8 cellular contexts compared by ENCODE assay signal in the genomic region with DNA sequence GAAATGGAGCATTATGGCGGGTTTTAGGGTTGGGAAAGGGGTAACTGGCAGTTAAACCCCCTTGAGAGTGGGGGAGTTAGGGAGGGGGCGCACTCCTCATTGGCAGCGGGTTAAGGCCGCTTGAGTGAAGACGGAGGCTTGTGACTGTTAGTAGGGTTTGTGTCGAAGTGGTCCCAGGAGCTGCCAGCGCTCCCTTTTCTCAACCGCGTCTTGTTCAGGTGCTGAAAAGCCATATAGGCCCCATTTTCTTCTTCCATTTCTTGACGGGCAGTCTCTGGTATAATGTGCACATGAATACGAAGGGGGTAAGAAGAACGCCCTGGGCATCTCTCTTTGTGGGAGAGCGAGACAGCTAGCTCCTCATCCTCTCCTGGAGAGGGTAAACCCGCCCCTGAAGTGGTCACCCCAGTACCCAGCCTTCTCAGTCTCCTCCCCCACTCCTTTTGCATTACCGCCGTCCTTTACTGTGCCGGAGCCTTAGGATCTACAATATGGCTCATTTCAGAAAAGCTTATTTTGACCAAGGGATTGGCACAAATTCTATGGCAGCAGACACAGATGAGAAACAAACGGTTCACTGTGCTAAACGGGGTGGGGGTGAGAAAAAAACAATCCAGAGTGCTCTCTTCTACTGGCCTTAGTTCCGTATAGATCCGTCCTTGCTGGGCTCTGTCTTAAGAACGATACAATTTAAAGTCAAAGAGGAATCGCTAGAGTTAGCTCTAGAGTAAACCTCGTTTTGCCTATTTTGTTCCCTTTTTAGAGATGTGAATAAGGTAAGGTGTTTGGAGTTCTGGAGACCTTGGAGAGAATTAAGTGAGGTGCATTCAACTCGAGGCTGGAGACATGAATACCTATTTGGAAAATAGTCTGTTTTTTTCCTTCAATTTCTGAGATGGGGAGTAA. TPM values are rescaled to one million over a fixed set of nuclear protein-coding genes. Genes with fewer than 3 reads are reported as not detected.
DNase-seq lines count a peak whose midpoint lies in the region; ATAC-seq, FAIRE-seq and TF ChIP-seq lines count a peak whose summit lies in the region.

No MANE protein-coding gene starts in this region.

- peaks cover 34% of the 10 kb centered on the region for H3F3A ChIP-seq in SU-DHL-6 (ENCODE audit: insufficient read depth)

- H3K4me2 ChIP-seq in SU-DHL-6 (ENCODE audit: low read depth, low read length, poor library complexity, severe bottlenecking) (peak overlapping the region; percentile 71), astrocyte (ENCODE audit: low read length) (peak overlapping the region; percentile 97)

- H3K27me3 ChIP-seq in SU-DHL-6 (ENCODE audit: low read length) (no peaks in the 10 kb centered on the region), astrocyte (ENCODE audit: insufficient read depth, low read length) (no peaks in the 10 kb centered on the region), iPS DF 6.9 (ENCODE audit: control insufficient read depth, insufficient read depth, low read length) (no peaks in the 10 kb centered on the region), gastrocnemius medialis (no peaks in the 10 kb centered on the region)

- peaks cover 8% of the 10 kb centered on the region for H3K36me3 Mint-ChIP-seq in astrocyte (ENCODE audit: low read depth, unreplicated experiment)

- peak; percentile 12 to 25 for ATAC-seq in gastrocnemius medialis
- ATAC-seq in HG03565 (IDR thresholded peaks at IDR 0.05; ENCODE audit: unreplicated experiment): no peak
- ATAC-seq in HG03095 (IDR thresholded peaks at IDR 0.05; ENCODE audit: unreplicated experiment): no peak

- H3K4me1 Mint-ChIP-seq in astrocyte (ENCODE audit: low read depth, unreplicated experiment): peaks cover 7% of the 10 kb centered on the region

- peaks cover 60% of the 10 kb centered on the region for H3K79me2 ChIP-seq in SU-DHL-6 (ENCODE audit: insufficient read depth, low read length)
- H3K79me2 ChIP-seq in astrocyte (ENCODE audit: insufficient read depth, low read length): peaks cover 63% of the 10 kb centered on the region

- H3K4me3 ChIP-seq in SU-DHL-6 (ENCODE audit: insufficient read depth, low read length, poor library complexity, severe bottlenecking) (peak overlapping the region; percentile 91), astrocyte (ENCODE audit: insufficient read depth, low read depth, low read length) (peak overlapping the region; percentile 86), iPS DF 6.9 (ENCODE audit: low read length) (peak overlapping the region; percentile 82), gastrocnemius medialis (peak overlapping the region; percentile 81 to 98 (median 92))

- TF ChIP-seq POLR2A in gastrocnemius medialis (IDR thresholded peaks at IDR 0.05): peak; percentile 68

- in situ Hi-C loops in gastrocnemius medialis (cut with MboI; ENCODE audit: low sequenced_read_pairs in 4 of 4): loop anchor here in 2 of 4 donors (5.0 to 25.0 kb wide), 2 partner anchors 33 to 1097 kb away; partner anchors contain the start of gene SYPL1 (in 1 of the 2)

- H2AFZ ChIP-seq in SU-DHL-6 (ENCODE audit: low read depth, low read length, severe bottlenecking): peak overlapping the region; percentile 27
- no peak overlapping the region for H2AFZ ChIP-seq in astrocyte (ENCODE audit: low read depth, low read length)

- no peak for TF ChIP-seq RAD21 in Ishikawa (IDR thresholded peaks at IDR 0.05; ENCODE audit: low read depth)

- DNase-seq in DMS53 treated with DMSO at 0.1 percent for 48 hours (lab: John Stamatoyannopoulos, UW; ENCODE audit: unreplicated experiment) (peak; percentile 41), astrocyte (ENCODE audit: low read depth) (peak; percentile 18), iPS DF 6.9 (ENCODE audit: low read depth, low spot score) (no peak), gastrocnemius medialis (peak; percentile 55 to 65)

- H4K20me1 ChIP-seq in SU-DHL-6 (ENCODE audit: low read depth, low read length): peaks cover 30% of the 10 kb centered on the region
- H4K20me1 ChIP-seq in astrocyte (ENCODE audit: insufficient read depth, low read length): peaks cover 44% of the 10 kb centered on the region

- H3K9me2 ChIP-seq in SU-DHL-6 (replicated peaks; ENCODE audit: insufficient read depth, low read length): no peaks in the 10 kb centered on the region

- no peaks in the 10 kb centered on the region for H3K9me3 Mint-ChIP-seq in astrocyte (ENCODE audit: unreplicated experiment)

- H3K9me3 ChIP-seq in SU-DHL-6 (ENCODE audit: insufficient read depth, low read length) (no peaks in the 10 kb centered on the region), astrocyte (ENCODE audit: insufficient read depth, low read depth, low read length) (no peaks in the 10 kb centered on the region), iPS DF 6.9 (ENCODE audit: control insufficient read depth, insufficient read depth, low read length) (no peaks in the 10 kb centered on the region), gastrocnemius medialis (no peaks in the 10 kb centered on the region)

- peak overlapping the region; percentile 96 for H3K27ac ChIP-seq in SU-DHL-6 (ENCODE audit: low read depth, low read length)
- peak overlapping the region; percentile 100 for H3K27ac ChIP-seq in astrocyte (ENCODE audit: low read depth, low read length)
- no peak overlapping the region for H3K27ac ChIP-seq in iPS DF 6.9 (ENCODE audit: low read length)
- H3K27ac ChIP-seq in gastrocnemius medialis: peak overlapping the region in 1 of 4 donors; percentile 100

- no peak for FAIRE-seq in astrocyte (lab: Jason Lieb, UNC)

- H3K9ac ChIP-seq in SU-DHL-6 (ENCODE audit: low read length) (peak overlapping the region; percentile 97), astrocyte (ENCODE audit: low read length) (peak overlapping the region; percentile 100)

- TF ChIP-seq EP300 in Ishikawa (IDR thresholded peaks at IDR 0.05; ENCODE audit: borderline replicate concordance): no peak

- no CpG with 5 or more reads among the region's 25 CpGs for WGBS in iPS DF 6.9 (ENCODE audit: insufficient coverage, insufficient read length)

- H3K4me1 ChIP-seq in astrocyte (ENCODE audit: insufficient read depth, low read length): peaks cover 12% of the 10 kb centered on the region
- H3K4me1 ChIP-seq in iPS DF 6.9 (ENCODE audit: control insufficient read depth, insufficient read depth, low read length): no peaks in the 10 kb centered on the region
- H3K4me1 ChIP-seq in gastrocnemius medialis: peaks cover 52 to 53% of the 10 kb centered on the region in 2 donors

- intact Hi-C loops in gastrocnemius medialis (cut with DNase I; ENCODE audit: low total_unique reads): loop anchor here (1.0 to 5.0 kb wide), 2 partner anchors 507 to 1097 kb away; partner anchors contain the start of genes PUS7 and SYPL1

- H3K36me3 ChIP-seq in SU-DHL-6 (ENCODE audit: low read length): peaks cover 5% of the 10 kb centered on the region; the same call in 1 of the 2 replicates
- H3K36me3 ChIP-seq in astrocyte (ENCODE audit: insufficient read depth, low read length): no peaks in the 10 kb centered on the region
- no peaks in the 10 kb centered on the region for H3K36me3 ChIP-seq in iPS DF 6.9 (ENCODE audit: control insufficient read depth, insufficient read depth, low read length)
- H3K36me3 ChIP-seq in gastrocnemius medialis: no peaks in the 10 kb centered on the region

- no peak for TF ChIP-seq CTCF in SU-DHL-6 (IDR thresholded peaks at IDR 0.05; ENCODE audit: insufficient read depth, low read length, poor library complexity, severe bottlenecking)
- no peak for TF ChIP-seq CTCF in astrocyte (IDR thresholded peaks at IDR 0.05; ENCODE audit: insufficient read depth, low read depth, low read length)
- no peak for TF ChIP-seq CTCF in gastrocnemius medialis (IDR thresholded peaks at IDR 0.05 in 4 of 5, conservative IDR thresholded peaks at IDR 0.05 in 1 of 5)

- H3K4me3 Mint-ChIP-seq in astrocyte (ENCODE audit: unreplicated experiment): peak overlapping the region; percentile 99

- no peaks in the 10 kb centered on the region for H3K27me3 Mint-ChIP-seq in astrocyte (ENCODE audit: low read depth, unreplicated experiment)

- peak overlapping the region; percentile 100 for H3K27ac Mint-ChIP-seq in astrocyte (ENCODE audit: unreplicated experiment)

TF ChIP-seq in Ishikawa, 13 proteins besides CTCF, POLR2A, EP300 and RAD21:
- TF ChIP-seq TAF1 (IDR thresholded peaks at IDR 0.05; ENCODE audit: low read depth): peak; percentile 42; the same call in 1 of the 2 replicates
- TF ChIP-seq ZBTB7A (IDR thresholded peaks at IDR 0.05; ENCODE audit: low read depth): peak; percentile 78; the same call in 1 of the 2 replicates
- TF ChIP-seq TCF12 (IDR thresholded peaks at IDR 0.05; ENCODE audit: low read depth): no peak

RNA-seq across cellular contexts. Expression of gene KMT2E, which starts 1.0 kb away (rescaled TPM):
- 57.4 and 62.5 TPM in 2 replicates for total RNA-seq in astrocyte
- 10 to 100 TPM; 29.7 to 72.1 (median 38.0) TPM for total RNA-seq in gastrocnemius medialis

Comparison
In these comparisons a context has a peak if more than half of its experiments do, and no peak if none do; other contexts are left out.
1. ATAC-seq: peak in gastrocnemius medialis (2 of 2); none in HG03565 (single experiment) and HG03095 (single experiment).
2. Peak in every context shown above with its lines, with median percentiles within 50 percentile points of each other: H3K4me3 ChIP-seq.